In genomic region chr9:14313378-14313940, GRCh38 we compare ENCODE assay signal across 8 cellular contexts. TPM values are rescaled to one million over a fixed set of nuclear protein-coding genes. Genes with fewer than 3 reads are reported as not detected.
DNase-seq lines count a peak whose midpoint lies in the region; ATAC-seq, FAIRE-seq and TF ChIP-seq lines count a peak whose summit lies in the region.

No MANE protein-coding gene starts in this region.

- CTCF ChIA-PET in SK-N-SH (lab: Yijun Ruan, JAX) = interaction anchor here (0.9 to 1.0 kb wide), 2 partner anchors 19 to 886 kb away, joined by 3 to 4 read pairs; no protein-coding TSS in a partner anchor

- H3K4me2 ChIP-seq in SK-N-SH = peak overlapping the region; percentile 91

- no peak overlapping the region for H2AFZ ChIP-seq in SK-N-SH (ENCODE audit: low read depth)

- H3K4me1 ChIP-seq in SK-N-SH (ENCODE audit: control insufficient read depth in 1 of 2, insufficient read depth in 2 of 2, low read depth in 1 of 2, low read length in 1 of 2) = peaks cover 25 to 28% of the 10 kb centered on the region in 2 experiments
- H3K4me1 ChIP-seq in effector memory CD4-positive, alpha-beta T cell (ENCODE audit: control insufficient read depth, insufficient read depth, low read length, poor library complexity, severe bottlenecking) = peaks cover 24% of the 10 kb centered on the region
- peaks cover 4% of the 10 kb centered on the region for H3K4me1 ChIP-seq in mucosa of descending colon (ENCODE audit: low read depth)
- no peaks in the 10 kb centered on the region for H3K4me1 ChIP-seq in aorta (ENCODE audit: control insufficient read depth in 1 of 2, insufficient read depth in 2 of 2, low read length in 2 of 2)

- H3K9ac ChIP-seq in SK-N-SH = peak overlapping the region; percentile 99

- DNase-seq in SKM-1 treated with dmso at 0.1 percent for 144 hours (lab: John Stamatoyannopoulos, UW; ENCODE audit: unreplicated experiment) (peak; percentile 27), SKM-1 (lab: John Stamatoyannopoulos, UW; ENCODE audit: unreplicated experiment) (no peak), SK-N-SH (no peak), mucosa of descending colon (peak in 2 of 3 donors; percentile 47 to 50), aorta (peak in 1 of 2 donors; percentile 49), H54 (ENCODE audit: insufficient read length, low spot score) (no peak)
- DNase-seq in effector memory CD4-positive, alpha-beta T cell = no peak

- TF ChIP-seq CTCF in SK-N-SH (IDR thresholded peaks at IDR 0.05) = no peak
- no peak for TF ChIP-seq CTCF in mucosa of descending colon (IDR thresholded peaks at IDR 0.05)

- H3K79me2 ChIP-seq in SK-N-SH (ENCODE audit: insufficient read depth) = peaks cover 58% of the 10 kb centered on the region

- under 1% methylated on average over 32 of the region's 33 CpGs for WGBS in SK-N-SH (ENCODE audit: low lambda C conversion rate)
- 0 to 1% methylated on average over 33 of the region's 33 CpGs for WGBS in aorta, 2 donors

- peak overlapping the region; percentile 91 to 95 for H3K4me3 ChIP-seq in SK-N-SH (ENCODE audit: low read depth in 2 of 2, low read length in 1 of 2)
- H3K4me3 ChIP-seq in effector memory CD4-positive, alpha-beta T cell (ENCODE audit: insufficient read depth, low read depth, low read length, poor library complexity, severe bottlenecking) = peak overlapping the region; percentile 36
- H3K4me3 ChIP-seq in mucosa of descending colon = peak overlapping the region; percentile 25
- H3K4me3 ChIP-seq in aorta (ENCODE audit: low read length in 2 of 2) = peak overlapping the region; percentile 89 to 96

- peaks cover 6% of the 10 kb centered on the region for H3F3A ChIP-seq in SK-N-SH (replicated peaks; ENCODE audit: insufficient read depth)

- TF ChIP-seq EP300 in SK-N-SH (IDR thresholded peaks at IDR 0.05; ENCODE audit: borderline replicate concordance in 1 of 2, low read depth in 1 of 2, low read length in 1 of 2) = no peak

- H3K27ac ChIP-seq in SK-N-SH (ENCODE audit: low read depth in 2 of 2, low read length in 1 of 2) = peak overlapping the region; percentile 90 to 99
- no peak overlapping the region for H3K27ac ChIP-seq in effector memory CD4-positive, alpha-beta T cell (ENCODE audit: insufficient read depth, low read length, poor library complexity, severe bottlenecking)
- H3K27ac ChIP-seq in aorta (ENCODE audit: low read depth in 1 of 2, low read length in 2 of 2) = peak overlapping the region; percentile 85 to 99

- no peak for FAIRE-seq in H54 (lab: Jason Lieb, UNC)

- H4K20me1 ChIP-seq in SK-N-SH (ENCODE audit: insufficient read depth) = peaks cover 34% of the 10 kb centered on the region

- H3K36me3 ChIP-seq in SK-N-SH (replicated peaks in 1 of 2; ENCODE audit: control insufficient read depth in 1 of 2, insufficient read depth in 2 of 2, low read length in 1 of 2) (no peaks in the 10 kb centered on the region), mucosa of descending colon (ENCODE audit: low read depth) (no peaks in the 10 kb centered on the region), aorta (ENCODE audit: control insufficient read depth in 1 of 2, insufficient read depth in 2 of 2, low read length in 1 of 2) (no peaks in the 10 kb centered on the region)
- H3K36me3 ChIP-seq in effector memory CD4-positive, alpha-beta T cell (ENCODE audit: control insufficient read depth, insufficient read depth, low read length) = no peaks in the 10 kb centered on the region

- ATAC-seq in mucosa of descending colon (no peak), aorta (ENCODE audit: low FRiP score) (no peak), GM21737 (IDR thresholded peaks at IDR 0.05; ENCODE audit: unreplicated experiment) (no peak)

- no peaks in the 10 kb centered on the region for H3K9me2 ChIP-seq in SK-N-SH

- no peak for TF ChIP-seq POLR2A in H54 (IDR thresholded peaks at IDR 0.05; ENCODE audit: low read depth, low read length)

- TF ChIP-seq RAD21 in SK-N-SH (IDR thresholded peaks at IDR 0.05; ENCODE audit: low read length) = no peak

- POLR2A ChIA-PET in SK-N-SH (lab: Yijun Ruan, JAX) = interaction anchor here (0.8 to 1.4 kb wide), 2 partner anchors 10 to 216 kb away, joined by 3 to 4 read pairs; no protein-coding TSS in a partner anchor

- intact Hi-C loops in mucosa of descending colon (cut with DNase I, micrococcal nuclease) = no loop called here
- intact Hi-C loops in aorta (cut with DNase I) = loop anchor here (5.0 to 10.0 kb wide), 3 partner anchors 34 to 279 kb away; no protein-coding TSS in a partner anchor

- H3K27me3 ChIP-seq in SK-N-SH (ENCODE audit: insufficient read depth) = no peaks in the 10 kb centered on the region
- H3K27me3 ChIP-seq in effector memory CD4-positive, alpha-beta T cell (replicated peaks; ENCODE audit: control insufficient read depth, insufficient read depth, low read length, poor library complexity, severe bottlenecking) = peaks cover 39% of the 10 kb centered on the region
- H3K27me3 ChIP-seq in aorta (ENCODE audit: control insufficient read depth in 1 of 2, insufficient read depth in 2 of 2, low read length in 1 of 2) = no peaks in the 10 kb centered on the region

- H3K9me3 ChIP-seq in SK-N-SH = no peaks in the 10 kb centered on the region
- no peaks in the 10 kb centered on the region for H3K9me3 ChIP-seq in effector memory CD4-positive, alpha-beta T cell (ENCODE audit: control insufficient read depth, low read length)
- no peaks in the 10 kb centered on the region for H3K9me3 ChIP-seq in mucosa of descending colon
- no peaks in the 10 kb centered on the region for H3K9me3 ChIP-seq in aorta (ENCODE audit: control insufficient read depth, low read length)

TF ChIP-seq in SK-N-SH, 30 proteins besides CTCF, POLR2A, EP300 and RAD21:
- TF ChIP-seq USF1 (IDR thresholded peaks at IDR 0.05; ENCODE audit: borderline replicate concordance, low read depth) (no peak), MEF2A (IDR thresholded peaks at IDR 0.05; ENCODE audit: borderline replicate concordance, low read depth) (no peak), FOSL2 (IDR thresholded peaks at IDR 0.05; ENCODE audit: borderline replicate concordance, low read depth) (no peak), MXI1 (IDR thresholded peaks at IDR 0.05; ENCODE audit: low read depth, low read length) (no peak; the same call in 1 of the 2 replicates), USF2 (IDR thresholded peaks at IDR 0.05; ENCODE audit: borderline replicate concordance, low read depth, low read length) (no peak), PBX3 (IDR thresholded peaks at IDR 0.05) (no peak), IRF3 (IDR thresholded peaks at IDR 0.05; ENCODE audit: low read depth, low read length) (no peak), GABPA (IDR thresholded peaks at IDR 0.05; ENCODE audit: low read depth) (no peak), JUND (IDR thresholded peaks at IDR 0.05) (no peak), MAX (IDR thresholded peaks at IDR 0.05; ENCODE audit: low read depth) (no peak), ELF1 (IDR thresholded peaks at IDR 0.05) (no peak), YY1 (IDR thresholded peaks at IDR 0.05; ENCODE audit: low read depth) (no peak), TCF12 (IDR thresholded peaks at IDR 0.05) (no peak)
TF ChIP-seq in SK-N-SH: peak in this region for 0.

RNA-seq across cellular contexts. Expression of gene NFIB, which starts 0.5 kb away (rescaled TPM):
- polyA plus RNA-seq in SK-N-SH (2012; rRNA removed) (8.1 and 9.2 TPM in 2 replicates), aorta (10 to 100 TPM; 10.8 to 17.6 TPM)
- 9.4 TPM in 2 replicates for polyA plus RNA-seq in SK-N-SH (2012; cell fraction: cytosol; rRNA removed)
- 12.0 and 18.7 TPM in 2 replicates for polyA plus RNA-seq in SK-N-SH (2012; cell fraction: nucleus; rRNA removed)
- total RNA-seq in mucosa of descending colon (10 to 100 TPM; 59.7 to 85.5 (median 62.6) TPM), aorta (100 to 1,000 TPM; 160 to 278 TPM)

Comparison
In these comparisons a context has a peak if more than half of its experiments do, and no peak if none do; other contexts are left out.
1. DNase-seq: peak in SKM-1 treated with dmso at 0.1 percent for 144 hours (single experiment) and mucosa of descending colon (2 of 3); none in SKM-1 (single experiment), SK-N-SH (single experiment), effector memory CD4-positive, alpha-beta T cell (0 of 3) and H54 (single experiment).
2. H3K4me3 ChIP-seq: peak in every context shown above with its lines; median percentile 93 in SK-N-SH; 92 in aorta; 36 in effector memory CD4-positive, alpha-beta T cell; 25 in mucosa of descending colon.
3. intact Hi-C loops: an anchor here in aorta (5.0 to 10.0 kb wide); none called in mucosa of descending colon.